31 cellular contexts compared by ENCODE assay signal in the genomic region with DNA sequence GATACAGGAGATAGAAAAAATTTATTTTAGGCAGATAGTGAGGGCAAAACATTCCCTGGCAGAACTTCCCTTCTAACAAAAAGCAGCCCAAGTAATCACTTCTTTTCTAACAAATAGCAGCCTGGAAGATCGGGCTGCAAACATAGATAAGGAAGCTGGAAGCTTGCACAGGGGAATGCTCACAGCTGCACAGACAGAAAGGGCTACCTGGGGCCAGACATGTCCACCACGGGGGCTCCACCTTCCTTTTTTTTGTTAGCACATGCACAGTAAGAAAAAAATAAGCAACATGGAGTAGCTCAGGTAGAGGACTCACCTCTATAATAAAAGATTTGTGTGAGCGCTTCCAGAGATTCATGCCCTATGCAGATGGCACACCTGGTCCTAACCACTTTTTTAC.
"Had no signal": no experiment of that assay in that cellular context is flagged by ENCODE, and none has a peak within 500 bp of the region (broad histone marks: within the 10 kb centered on the region; RNA-seq: fewer than 3 reads in every experiment).

No MANE protein-coding gene starts in this region.

- H3K36me3 Mint-ChIP-seq: activated CD8-positive, alpha-beta memory T cell treated with anti-CD3 and anti-CD28 coated beads, Interleukin-2, amount 10 ng/mL, durations not matched to agents 7 days and 5 days; activated naive CD8-positive, alpha-beta T cell treated with anti-CD3 and anti-CD28 coated beads for 36 hours had no signal

- ATAC-seq: activated CD8-positive, alpha-beta memory T cell treated with anti-CD3 and anti-CD28 coated beads, Interleukin-2, amount 10 ng/mL, durations not matched to agents 7 days and 5 days had no signal

- H3K27ac Mint-ChIP-seq: activated CD4-positive, alpha-beta memory T cell treated with anti-CD3 and anti-CD28 coated beads, Interleukin-2, amount 10 ng/mL, durations not matched to agents 7 days and 5 days; activated CD8-positive, alpha-beta memory T cell treated with anti-CD3 and anti-CD28 coated beads, Interleukin-2, amount 10 ng/mL, durations not matched to agents 7 days and 5 days; activated naive CD8-positive, alpha-beta T cell treated with anti-CD3 and anti-CD28 coated beads for 36 hours had no signal

- H3K4me1 Mint-ChIP-seq: activated CD4-positive, alpha-beta memory T cell treated with anti-CD3 and anti-CD28 coated beads, Interleukin-2, amount 10 ng/mL, durations not matched to agents 7 days and 5 days; activated CD8-positive, alpha-beta memory T cell treated with anti-CD3 and anti-CD28 coated beads, Interleukin-2, amount 10 ng/mL, durations not matched to agents 7 days and 5 days; activated naive CD8-positive, alpha-beta T cell treated with anti-CD3 and anti-CD28 coated beads for 36 hours; central memory CD8-positive, alpha-beta T cell had no signal

- H3K27ac ChIP-seq: cardiac muscle cell, KMS-11, WERI-Rb-1 had no signal

- H3K27me3 ChIP-seq: cardiac muscle cell had no signal

- H3K27me3 Mint-ChIP-seq: activated CD4-positive, alpha-beta memory T cell treated with anti-CD3 and anti-CD28 coated beads, Interleukin-2, amount 10 ng/mL, durations not matched to agents 7 days and 5 days; activated CD8-positive, alpha-beta memory T cell treated with anti-CD3 and anti-CD28 coated beads, Interleukin-2, amount 10 ng/mL, durations not matched to agents 7 days and 5 days; central memory CD8-positive, alpha-beta T cell had no signal

- H3K4me3 ChIP-seq: cardiac muscle cell had no signal

- DNase-seq: activated CD4-positive, alpha-beta memory T cell treated with anti-CD3 and anti-CD28 coated beads, Interleukin-2, amount 10 ng/mL, durations not matched to agents 7 days and 5 days; activated CD4-positive, alpha-beta T cell treated with anti-CD3 and anti-CD28 coated beads for 1 hour; activated CD4-positive, alpha-beta T cell treated with anti-CD3 and anti-CD28 coated beads for 48 hours; activated CD4-positive, CD25-positive, alpha-beta regulatory T cell; activated CD8-positive, alpha-beta memory T cell treated with anti-CD3 and anti-CD28 coated beads for 24 hours; activated CD8-positive, alpha-beta memory T cell treated with anti-CD3 and anti-CD28 coated beads, Interleukin-2, amount 10 ng/mL, durations not matched to agents 7 days and 5 days; activated CD8-positive, alpha-beta memory T cell treated with anti-CD3 and anti-CD28 coated beads, Interleukin-2, amount 50 U/mL, for 48 hours; activated effector memory CD4-positive, alpha-beta T cell treated with Interleukin-2 at 50 U/mL for 16 hours; activated naive CD4-positive, alpha-beta T cell treated with anti-CD3 and anti-CD28 coated beads, Interleukin-2, amount 50 U/mL, for 16 hours; activated naive CD8-positive, alpha-beta T cell treated with anti-CD3 and anti-CD28 coated beads for 36 hours; activated T-cell treated with anti-CD3 and anti-CD28 coated beads, Interleukin-2, amount 50 U/mL, for 48 hours; amniotic stem cell; aorta; NCI-H1092 treated with DMSO at 0.1 percent for 48 hours; NCI-H146; NCI-H187; NCI-H2029 treated with DMSO at 0.1 percent for 48 hours; NCI-H2107; NCI-H2171; NCI-H510A; NCI-H526; NCI-H748 treated with DMSO at 0.1 percent for 48 hours; Right ventricle myocardium superior; SW 1271; T-helper 1 cell; T-helper 2 cell; T-helper 9 cell; WERI-Rb-1 had no signal

- H3K36me3 ChIP-seq: cardiac muscle cell, WERI-Rb-1 had no signal

- H3K4me3 Mint-ChIP-seq: activated CD4-positive, alpha-beta memory T cell treated with anti-CD3 and anti-CD28 coated beads, Interleukin-2, amount 10 ng/mL, durations not matched to agents 7 days and 5 days; activated CD8-positive, alpha-beta memory T cell treated with anti-CD3 and anti-CD28 coated beads, Interleukin-2, amount 10 ng/mL, durations not matched to agents 7 days and 5 days; activated naive CD8-positive, alpha-beta T cell treated with anti-CD3 and anti-CD28 coated beads for 36 hours; central memory CD8-positive, alpha-beta T cell had no signal
